In the genomic region with DNA sequence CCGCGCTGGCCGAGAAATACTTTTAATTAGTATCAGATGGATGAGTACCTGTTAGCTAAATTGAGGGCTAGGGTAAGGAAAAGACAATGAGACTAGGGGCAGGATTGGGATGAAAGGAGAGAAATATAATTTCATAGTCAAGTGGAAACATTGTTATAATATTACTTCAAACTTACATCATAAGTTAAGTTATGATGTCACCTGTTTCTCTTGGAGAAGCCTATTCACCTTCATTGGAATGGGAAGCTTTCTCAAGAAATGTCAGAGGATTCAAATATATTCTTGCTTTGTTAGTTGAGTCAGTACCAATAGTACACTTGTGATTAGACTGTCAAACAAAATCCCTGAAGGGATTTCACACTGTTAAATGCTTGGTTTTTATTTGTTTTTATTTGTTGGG, we compare ENCODE assay signal across 35 cellular contexts.
DNase-seq lines count a peak whose midpoint lies in the region; ATAC-seq, FAIRE-seq and TF ChIP-seq lines count a peak whose summit lies in the region.
"Had no signal": no experiment of that assay in that cellular context is flagged by ENCODE, and none has a peak within 500 bp of the region (broad histone marks: within the 10 kb centered on the region; RNA-seq: fewer than 3 reads in every experiment).

No MANE protein-coding gene starts in this region.

- H3K4me2 ChIP-seq in HepG2 (ENCODE audit: low read depth, low read length) (no peak overlapping the region), A549 (no peak overlapping the region)
- H3K4me2 ChIP-seq: BLaER1; BLaER1 treated with 17β-estradiol and CSF1 and Interleukin-3, amounts not matched to agents 10 nM and 100 nM had no signal

- H3K9me3 ChIP-seq in HepG2 (ENCODE audit: low read length) (peaks cover 15% of the 10 kb centered on the region), right lobe of liver (no peaks in the 10 kb centered on the region), A549 (peaks cover 19% of the 10 kb centered on the region; the same call in 2 of the 3 replicates), HEK293 (ENCODE audit: control insufficient read depth, insufficient read depth, low read depth, low read length) (no peaks in the 10 kb centered on the region)
- H3K9me3 ChIP-seq: BE2C had no signal

- peak overlapping the region; percentile 20; the same call in 1 of the 2 replicates for H3K27ac Mint-ChIP-seq in WTC11
- H3K27ac Mint-ChIP-seq: B cell; CD14-positive monocyte; CD4-positive, alpha-beta memory T cell; CD4-positive, alpha-beta T cell; CD4-positive, CD25-positive, alpha-beta regulatory T cell; CD8-positive, alpha-beta T cell had no signal

- H4K20me1 ChIP-seq in HepG2 (ENCODE audit: insufficient read depth, low read length), result no peaks in the 10 kb centered on the region
- H4K20me1 ChIP-seq: BLaER1; BLaER1 treated with 17β-estradiol and CSF1 and Interleukin-3, amounts not matched to agents 10 nM and 100 nM had no signal

- CTCF ChIA-PET in HepG2 (lab: Yijun Ruan, JAX; ENCODE audit: low intra/inter-chr PET ratio, low total read pairs), result no interaction called here
- CTCF ChIA-PET in A549 (lab: Yijun Ruan, JAX), result interaction anchor here (0.6 to 1.0 kb wide), 2 partner anchors 15 to 372 kb away, joined by 3 read pairs; no protein-coding TSS in a partner anchor
- CTCF ChIA-PET in HEK293 (lab: Yijun Ruan, JAX), result no interaction called here
- CTCF ChIA-PET in WTC11 (lab: Charles Lee), result no interaction called here

- DNase-seq in HepG2 (ENCODE audit: low spot score) (no peak), right lobe of liver (no peak), A549 (ENCODE audit: low read depth in 1 of 2, low spot score in 1 of 2) (no peak), WTC11 (ENCODE audit: low spot score) (no peak), NCI-H82 (lab: John Stamatoyannopoulos, UW) (no peak), dermis blood vessel endothelial cell (no peak), sciatic nerve (ENCODE audit: low spot score) (no peak)
- DNase-seq: 8988T; ACHN; AML-193; BE2C; C1 segment of cervical spinal cord; Caco-2; Calu3; CD4-positive, alpha-beta memory T cell; CD4-positive, alpha-beta T cell; CD4-positive, CD25-positive, alpha-beta regulatory T cell; CD8-positive, alpha-beta memory T cell; CD8-positive, alpha-beta T cell; COR-L47; DMS 273 treated with DMSO at 0.1 percent for 48 hours; DMS153; DMS53; DMS79; DMS79 treated with DMSO at 0.1 percent for 48 hours; DND-41; EL had no signal

- no TSS peak for BruUV-seq in HepG2 (replicated peaks; lab: Mats Ljungman, UMichigan)

- peaks cover 3% of the 10 kb centered on the region; the same call in 1 of the 2 replicates for H3K27me3 Mint-ChIP-seq in WTC11 (ENCODE audit: low read depth)
- H3K27me3 Mint-ChIP-seq: CD4-positive, alpha-beta memory T cell; CD4-positive, alpha-beta T cell had no signal

- no peaks in the 10 kb centered on the region for H3K79me2 ChIP-seq in HepG2 (ENCODE audit: insufficient read depth, low read length)

- no peak for FAIRE-seq in HepG2 (lab: Jason Lieb, UNC)
- FAIRE-seq in A549 (lab: Jason Lieb, UNC), result peak; percentile 36
- FAIRE-seq: A204.1 had no signal

- no peak overlapping the region for H3K4me3 Mint-ChIP-seq in WTC11
- H3K4me3 Mint-ChIP-seq: B cell; CD14-positive monocyte; CD4-positive, alpha-beta memory T cell; CD4-positive, alpha-beta T cell; CD4-positive, CD25-positive, alpha-beta regulatory T cell; CD8-positive, alpha-beta memory T cell; CD8-positive, alpha-beta T cell had no signal

- H3K4me1 ChIP-seq in HepG2 (ENCODE audit: insufficient read depth, low read length) (peaks cover 15% of the 10 kb centered on the region), right lobe of liver (no peaks in the 10 kb centered on the region), A549 (no peaks in the 10 kb centered on the region), HEK293 (ENCODE audit: control insufficient read depth, insufficient read depth, low read length) (no peaks in the 10 kb centered on the region)
- H3K4me1 ChIP-seq: BE2C; BLaER1; BLaER1 treated with 17β-estradiol and CSF1 and Interleukin-3, amounts not matched to agents 10 nM and 100 nM; Caco-2 had no signal

- no peak for TF ChIP-seq CTCF in HepG2 (CRISPR knock-in tag; IDR thresholded peaks at IDR 0.05)
- TF ChIP-seq CTCF in right lobe of liver (IDR thresholded peaks at IDR 0.05), result no peak
- no peak for TF ChIP-seq CTCF in A549 (IDR thresholded peaks at IDR 0.05)
- no peak for TF ChIP-seq CTCF in HEK293 (tag by site-specific recombination; IDR thresholded peaks at IDR 0.05)
- no peak for TF ChIP-seq CTCF in WTC11 (IDR thresholded peaks at IDR 0.05)

- H3K27me3 ChIP-seq in HepG2 (ENCODE audit: control insufficient read depth in 1 of 2, insufficient read depth in 2 of 2, low read length in 2 of 2) (no peaks in the 10 kb centered on the region), right lobe of liver (no peaks in the 10 kb centered on the region)
- H3K27me3 ChIP-seq: BE2C; BLaER1; BLaER1 treated with 17β-estradiol and CSF1 and Interleukin-3, amounts not matched to agents 10 nM and 100 nM had no signal

- TF ChIP-seq RAD21 in HepG2 (CRISPR knock-in tag; IDR thresholded peaks at IDR 0.05) (no peak), A549 (conservative IDR thresholded peaks at IDR 0.05 in 1 of 2, IDR thresholded peaks at IDR 0.05 in 1 of 2) (no peak)

- ATAC-seq in HepG2 (no peak), right lobe of liver (no peak), A549 (no peak), WTC11 (no peak), sciatic nerve (no peak)
- ATAC-seq: CD8-positive, alpha-beta T cell had no signal

- intact Hi-C loops in HepG2 (cut with micrococcal nuclease; ENCODE audit: unreplicated experiment), result no loop called here
- intact Hi-C loops in right lobe of liver (cut with DNase I), result no loop called here
- intact Hi-C loops in sciatic nerve (cut with DNase I), result no loop called here

- POLR2A ChIA-PET in HepG2 (lab: Yijun Ruan, JAX), result no interaction called here
- POLR2A ChIA-PET in A549 (lab: Yijun Ruan, JAX), result no interaction called here
- POLR2A ChIA-PET in HEK293 (lab: Yijun Ruan, JAX), result interaction anchor here (0.7 kb wide), 1 partner anchor 547 kb away, joined by 3 read pairs; no protein-coding TSS in a partner anchor
- POLR2A ChIA-PET in WTC11 (lab: Charles Lee), result no interaction called here

- peaks cover 22% of the 10 kb centered on the region for H3K4me1 Mint-ChIP-seq in WTC11
- H3K4me1 Mint-ChIP-seq: B cell; CD14-positive monocyte; CD4-positive, alpha-beta memory T cell; CD4-positive, CD25-positive, alpha-beta regulatory T cell; CD8-positive, alpha-beta memory T cell had no signal

- TF ChIP-seq POLR2A in HepG2 (IDR thresholded peaks at IDR 0.05; ENCODE audit: insufficient read depth in 1 of 2, low read depth in 2 of 2, low read length in 2 of 2) (no peak), right lobe of liver (IDR thresholded peaks at IDR 0.05) (no peak), A549 (IDR thresholded peaks at IDR 0.05; ENCODE audit: low read length) (no peak)

- WGBS in HepG2 (ENCODE audit: low lambda C conversion rate), result 100% methylated on average over 3 of the region's 3 CpGs
- 97% methylated on average over 3 of the region's 3 CpGs for WGBS in right lobe of liver (ENCODE audit: insufficient coverage, low coverage, low lambda C conversion rate, missing lambda C conversion rate)
- 95% methylated on average over 3 of the region's 3 CpGs for WGBS in A549 (ENCODE audit: missing lambda C conversion rate)

- no peak overlapping the region for H3K4me3 ChIP-seq in HepG2 (replicated peaks in 1 of 3; ENCODE audit: insufficient read depth in 1 of 3, low read depth in 2 of 3, low read length in 3 of 3)
- no peak overlapping the region for H3K4me3 ChIP-seq in right lobe of liver
- no peak overlapping the region for H3K4me3 ChIP-seq in A549
- no peak overlapping the region for H3K4me3 ChIP-seq in HEK293 (ENCODE audit: low read depth, low read length)
- H3K4me3 ChIP-seq: BLaER1; BLaER1 treated with 17β-estradiol and CSF1 and Interleukin-3, amounts not matched to agents 10 nM and 100 nM had no signal

- H3K27ac ChIP-seq in HepG2 (ENCODE audit: extremely low read length, insufficient read depth, low read length) (no peak overlapping the region), right lobe of liver (no peak overlapping the region), A549 (no peak overlapping the region), HEK293 (ENCODE audit: extremely low read depth, low read depth, low read length) (no peak overlapping the region)
- H3K27ac ChIP-seq: 22Rv1; BLaER1; BLaER1 treated with 17β-estradiol and CSF1 and Interleukin-3, amounts not matched to agents 10 nM and 100 nM; C4-2B had no signal

- peaks cover 24% of the 10 kb centered on the region for H3K9me3 Mint-ChIP-seq in WTC11

- H3K36me3 Mint-ChIP-seq in WTC11, result peaks cover 29% of the 10 kb centered on the region
- H3K36me3 Mint-ChIP-seq: CD14-positive monocyte had no signal

- in situ Hi-C loops in HepG2 (cut with HindIII; ENCODE audit: extremely low pct_ligation_motif_present, low pct_unique_long_range_greater_than_20kb), result no loop called here

- no peak for TF ChIP-seq EP300 in HepG2 (IDR thresholded peaks at IDR 0.05; ENCODE audit: low read depth in 2 of 2, low read length in 2 of 2)
- TF ChIP-seq EP300 in HepG2 (CRISPR knock-in tag; IDR thresholded peaks at IDR 0.05; ENCODE audit: borderline replicate concordance), result no peak
- TF ChIP-seq EP300 in A549 (IDR thresholded peaks at IDR 0.05), result no peak

- H3K36me3 ChIP-seq in HepG2 (replicated peaks in 1 of 2; ENCODE audit: control insufficient read depth in 1 of 2, insufficient read depth in 2 of 2, low read length in 2 of 2), result no peaks in the 10 kb centered on the region
- H3K36me3 ChIP-seq in right lobe of liver, result no peaks in the 10 kb centered on the region
- H3K36me3 ChIP-seq in HEK293 (ENCODE audit: control insufficient read depth in 2 of 2, insufficient read depth in 1 of 2, low read length in 2 of 2), result peaks cover 4 to 10% of the 10 kb centered on the region in 2 experiments; a peak in 2 of 3 replicates
- H3K36me3 ChIP-seq: BE2C had no signal

- H2AFZ ChIP-seq in HepG2 (ENCODE audit: low read length), result no peak overlapping the region

- H3K9ac ChIP-seq in HepG2 (ENCODE audit: insufficient read depth, low read depth, low read length), result no peak overlapping the region
- H3K9ac ChIP-seq: BLaER1; BLaER1 treated with 17β-estradiol and CSF1 and Interleukin-3, amounts not matched to agents 10 nM and 100 nM had no signal

TF ChIP-seq in HepG2, 621 proteins besides CTCF, POLR2A, EP300 and RAD21 (continues in another document):
- TF ChIP-seq ATF7 (IDR thresholded peaks at IDR 0.05) (peak; percentile 61; the same call in 1 of the 2 replicates), ATF7 (CRISPR knock-in tag; IDR thresholded peaks at IDR 0.05) (no peak)

TF ChIP-seq in A549, 52 proteins besides CTCF, POLR2A, EP300 and RAD21 (continues in another document):
- TF ChIP-seq MAZ (IDR thresholded peaks at IDR 0.05; ENCODE audit: borderline replicate concordance, low read depth, low read length), result no peak
- TF ChIP-seq HDAC2 (IDR thresholded peaks at IDR 0.05), result no peak
- TF ChIP-seq CBX8 (IDR thresholded peaks at IDR 0.05), result no peak

TF ChIP-seq in WTC11, 78 proteins besides CTCF, POLR2A, EP300 and RAD21 (continues in another document):
- TF ChIP-seq, protein P1, sequence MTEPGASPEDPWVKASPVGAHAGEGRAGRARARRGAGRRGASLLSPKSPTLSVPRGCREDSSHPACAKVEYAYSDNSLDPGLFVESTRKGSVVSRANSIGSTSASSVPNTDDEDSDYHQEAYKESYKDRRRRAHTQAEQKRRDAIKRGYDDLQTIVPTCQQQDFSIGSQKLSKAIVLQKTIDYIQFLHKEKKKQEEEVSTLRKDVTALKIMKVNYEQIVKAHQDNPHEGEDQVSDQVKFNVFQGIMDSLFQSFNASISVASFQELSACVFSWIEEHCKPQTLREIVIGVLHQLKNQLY (CRISPR knock-in tag; IDR thresholded peaks at IDR 0.05), result no peak

Comparison
In these comparisons a context has a peak if more than half of its experiments do, and no peak if none do; other contexts are left out.
1. Of the 63 proteins assayed by ChIP-seq in both HepG2 and HEK293: peak only in HepG2: none; only in HEK293: ATF2, ZBTB21 and ZNF629; in both: none; in neither: 60.